ENCODE assay signal across 27 cellular contexts in the genomic region with DNA sequence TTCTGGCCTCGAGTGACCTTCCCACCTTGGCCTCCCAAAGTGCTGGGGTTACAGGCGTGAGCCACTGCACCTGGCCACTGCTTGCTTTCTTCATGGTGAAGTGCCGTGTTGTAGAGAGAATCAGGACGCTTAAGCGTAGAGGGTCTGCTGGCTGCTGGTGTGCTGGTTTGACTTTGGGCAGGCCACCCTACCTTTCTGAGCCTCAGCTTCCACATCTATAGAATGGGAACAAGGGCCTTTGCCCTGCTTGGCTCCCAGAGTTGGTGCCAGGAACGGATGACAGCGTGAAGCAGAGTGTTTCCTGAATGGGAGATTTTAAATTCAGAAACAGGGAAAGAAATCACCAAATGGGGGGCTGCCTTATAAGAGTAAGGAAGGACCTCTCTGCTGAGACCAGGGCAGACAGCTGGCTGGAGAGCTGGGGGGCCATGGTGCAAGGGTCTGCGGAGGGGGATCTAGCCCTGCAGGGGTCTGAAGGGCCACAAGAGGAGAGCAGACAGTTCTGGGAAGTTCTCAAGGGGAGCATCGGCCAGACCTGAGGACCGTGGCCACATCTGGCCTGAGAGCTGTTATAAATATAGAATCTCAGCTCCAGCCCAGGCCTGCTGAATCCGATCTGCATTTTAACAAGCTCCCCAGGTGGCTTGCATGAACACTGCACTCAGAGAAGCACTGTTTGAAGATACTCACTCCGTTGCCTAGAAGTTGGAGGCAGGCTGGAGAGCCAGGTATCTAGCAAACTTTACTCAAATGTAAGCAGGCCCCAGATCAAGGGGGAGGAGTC.
A peak's percentile ranks its signal among the peaks of the same experiment; 100 is the strongest.
DNase-seq lines count a peak whose midpoint lies in the region; ATAC-seq, FAIRE-seq and TF ChIP-seq lines count a peak whose summit lies in the region.
"Had no signal": no experiment of that assay in that cellular context is flagged by ENCODE, and none has a peak within 500 bp of the region (broad histone marks: within the 10 kb centered on the region; RNA-seq: fewer than 3 reads in every experiment).

No MANE protein-coding gene starts in this region.

- H3K4me1 Mint-ChIP-seq in mesothelial cell of epicardium, result peaks cover 34% of the 10 kb centered on the region

- H2BK120ac ChIP-seq in H1 (replicated peaks; ENCODE audit: low read depth, low read length), result no peak overlapping the region

- no peak overlapping the region for H3K27ac ChIP-seq in GM12878 (ENCODE audit: control insufficient read depth, insufficient read depth)
- H3K27ac ChIP-seq in H1 (ENCODE audit: low read depth, low read length), result no peak overlapping the region
- H3K27ac ChIP-seq in substantia nigra (ENCODE audit: low read depth, low read length, poor library complexity, severe bottlenecking), result peak overlapping the region; percentile 55

- no TSS peak for BruUV-seq in GM12878 (replicated peaks; lab: Mats Ljungman, UMichigan)

- H3K14ac ChIP-seq in H1 (ENCODE audit: insufficient read length), result no peak overlapping the region

- no peaks in the 10 kb centered on the region for H3K9me3 Mint-ChIP-seq in mesothelial cell of epicardium
- H3K9me3 Mint-ChIP-seq: activated naive CD8-positive, alpha-beta T cell treated with anti-CD3 and anti-CD28 coated beads for 36 hours; stimulated activated naive CD8-positive, alpha-beta T cell treated with anti-CD3 and anti-CD28 coated beads, Interleukin-15, amount 100 ng/mL, for 72 hours; T-helper 1 cell treated with Interleukin-12 subunit alpha and Interleukin-12 subunit beta and Interleukin-4 antibody, amounts not matched to agents 30 μg/mL and 1 μg/mL, for 36 hours had no signal

- no peak overlapping the region for H3K4me3 ChIP-seq in GM12878
- H3K4me3 ChIP-seq in H1 (ENCODE audit: extremely low read depth in 1 of 4, insufficient read depth in 2 of 4, low read depth in 3 of 4, low read length in 4 of 4), result no peak overlapping the region
- H3K4me3 ChIP-seq: lung, skin epidermis had no signal

- no peaks in the 10 kb centered on the region for H3K79me1 ChIP-seq in H1 (ENCODE audit: low read depth, low read length)

- no peak overlapping the region for H3K23ac ChIP-seq in H1 (ENCODE audit: insufficient read length)

- peak; percentile 13; the same call in 2 of the 3 replicates for ATAC-seq in GM12878
- ATAC-seq: stimulated activated naive CD8-positive, alpha-beta T cell treated with anti-CD3 and anti-CD28 coated beads, Interleukin-15, amount 100 ng/mL, for 72 hours had no signal

- peaks cover 8% of the 10 kb centered on the region for H3K36me3 Mint-ChIP-seq in mesothelial cell of epicardium
- H3K36me3 Mint-ChIP-seq: activated naive CD8-positive, alpha-beta T cell treated with anti-CD3 and anti-CD28 coated beads for 36 hours had no signal

- TF ChIP-seq RAD21 in GM12878 (IDR thresholded peaks at IDR 0.05; ENCODE audit: insufficient read depth, low read depth, low read length), result no peak
- TF ChIP-seq RAD21 in H1 (IDR thresholded peaks at IDR 0.05 in 1 of 2, conservative IDR thresholded peaks at IDR 0.05 in 1 of 2; ENCODE audit: low read depth in 2 of 2, low read length in 2 of 2), result no peak

- H3K9ac ChIP-seq in GM12878 (ENCODE audit: control insufficient read depth, insufficient read depth, low read length) (no peak overlapping the region), H1 (replicated peaks in 1 of 4; ENCODE audit: extremely low read depth in 1 of 4, low read depth in 3 of 4, low read length in 3 of 4) (no peak overlapping the region)

- FAIRE-seq in GM12878 (lab: Jason Lieb, UNC) (no peak), H1 (lab: Jason Lieb, UNC) (no peak), frontal cortex (lab: Jason Lieb, UNC) (no peak)
- FAIRE-seq: GM12891 had no signal

- no peak overlapping the region for H2AK5ac ChIP-seq in H1 (ENCODE audit: low read depth, low read length)

- H4K5ac ChIP-seq in H1 (ENCODE audit: insufficient read length, low read depth, low read length), result no peak overlapping the region

- H3K79me2 ChIP-seq in GM12878 (ENCODE audit: control insufficient read depth, insufficient read depth, low read length) (no peaks in the 10 kb centered on the region), H1 (ENCODE audit: control insufficient read depth in 1 of 2, insufficient read depth in 2 of 2, low read length in 2 of 2) (no peaks in the 10 kb centered on the region)

- no peaks in the 10 kb centered on the region for H3K36me3 ChIP-seq in GM12878 (ENCODE audit: control insufficient read depth in 2 of 2, insufficient read depth in 2 of 2, low read length in 1 of 2)
- H3K36me3 ChIP-seq in H1 (ENCODE audit: control insufficient read depth in 2 of 4, insufficient read depth in 4 of 4, low read length in 3 of 4), result no peaks in the 10 kb centered on the region

- H4K91ac ChIP-seq in H1 (replicated peaks; ENCODE audit: insufficient read length, low read length), result no peak overlapping the region

- TF ChIP-seq POLR2A in GM12878 (IDR thresholded peaks at IDR 0.05; ENCODE audit: low read depth, low read length) (no peak), H1 (IDR thresholded peaks at IDR 0.05; ENCODE audit: control extremely low read depth in 1 of 2, low read depth in 2 of 2, low read length in 2 of 2) (no peak)

- CTCF ChIA-PET in GM12878 (lab: Yijun Ruan, JAX) (interaction anchor here (0.9 to 3.3 kb wide), 3 partner anchors 56 to 197 kb away, joined by 3 to 14 read pairs (median 5); no protein-coding TSS in a partner anchor), H1 (lab: Charles Lee; ENCODE audit: partially characterized antibody) (interaction anchor here (0.6 to 11.1 kb wide), 21 partner anchors 8 to 197 kb away, joined by 3 to 100 read pairs (median 4); no protein-coding TSS in a partner anchor)

- H3K4me1 ChIP-seq in GM12878 (ENCODE audit: control insufficient read depth, insufficient read depth, low read length) (peaks cover 3% of the 10 kb centered on the region; the same call in 1 of the 2 replicates), H1 (replicated peaks in 1 of 4; ENCODE audit: control insufficient read depth in 3 of 4, insufficient read depth in 4 of 4, low read length in 3 of 4) (peaks cover 4 to 18% (median 7%) of the 10 kb centered on the region in 4 experiments; a peak in 6 of 7 replicates)

- H4K8ac ChIP-seq in H1 (ENCODE audit: extremely low read depth, insufficient read depth, low read length), result no peak overlapping the region

- no peak overlapping the region for H3K4me2 ChIP-seq in GM12878 (ENCODE audit: control insufficient read depth, insufficient read depth)
- H3K4me2 ChIP-seq in H1 (ENCODE audit: insufficient read depth in 1 of 2, low read depth in 2 of 2, low read length in 2 of 2), result no peak overlapping the region

- no peaks in the 10 kb centered on the region for H3K23me2 ChIP-seq in H1 (ENCODE audit: low read depth, low read length)

- H4K20me1 ChIP-seq in GM12878 (ENCODE audit: control insufficient read depth, insufficient read depth) (no peaks in the 10 kb centered on the region), H1 (replicated peaks in 1 of 2; ENCODE audit: control insufficient read depth in 1 of 2, insufficient read depth in 2 of 2, low read length in 2 of 2) (no peaks in the 10 kb centered on the region)

- no peak overlapping the region for H2BK5ac ChIP-seq in H1 (ENCODE audit: low read depth, low read length)

- no peaks in the 10 kb centered on the region for H3K27me3 Mint-ChIP-seq in mesothelial cell of epicardium (ENCODE audit: low read depth)
- H3K27me3 Mint-ChIP-seq: activated naive CD8-positive, alpha-beta T cell treated with anti-CD3 and anti-CD28 coated beads for 36 hours; stimulated activated naive CD8-positive, alpha-beta T cell treated with anti-CD3 and anti-CD28 coated beads, Interleukin-15, amount 100 ng/mL, for 72 hours had no signal

- in situ Hi-C loops in GM12878 (cut with MboI), result no loop called here

- H2AFZ ChIP-seq in GM12878 (ENCODE audit: control insufficient read depth, low read depth, low read length), result no peak overlapping the region
- H2AFZ ChIP-seq in H1 (ENCODE audit: low read length), result no peak overlapping the region

- TF ChIP-seq CTCF in GM12878 (IDR thresholded peaks at IDR 0.05 in 2 of 3, conservative IDR thresholded peaks at IDR 0.05 in 1 of 3; ENCODE audit: control insufficient read depth in 2 of 3, extremely low read depth in 1 of 3, insufficient read depth in 1 of 3, low read depth in 3 of 3, low read length in 3 of 3) (no peak), H1 (IDR thresholded peaks at IDR 0.05; ENCODE audit: control extremely low read depth in 1 of 3, insufficient read depth in 1 of 3, low read depth in 1 of 3, low read length in 3 of 3) (no peak), mesothelial cell of epicardium (IDR thresholded peaks at IDR 0.05; ENCODE audit: unreplicated experiment) (no peak)

- H3K4me3 Mint-ChIP-seq in mesothelial cell of epicardium, result no peak overlapping the region
- H3K4me3 Mint-ChIP-seq: activated CD8-positive, alpha-beta T cell treated with anti-CD3 and anti-CD28 coated beads, Interleukin-2, amount 10 ng/mL, durations not matched to agents 7 days and 5 days; activated naive CD8-positive, alpha-beta T cell treated with anti-CD3 and anti-CD28 coated beads for 36 hours; stimulated activated naive CD8-positive, alpha-beta T cell treated with anti-CD3 and anti-CD28 coated beads, Interleukin-15, amount 100 ng/mL, for 72 hours; T-helper 1 cell treated with Interleukin-12 subunit alpha and Interleukin-12 subunit beta and Interleukin-4 antibody, amounts not matched to agents 30 μg/mL and 1 μg/mL, for 36 hours had no signal

- no peak overlapping the region for H3K56ac ChIP-seq in H1 (replicated peaks; ENCODE audit: insufficient read length, low read depth, low read length)

- DNase-seq in GM12878 (ENCODE audit: low read depth, low spot score) (no peak), H1 (ENCODE audit: low read depth in 1 of 2, low spot score in 2 of 2) (no peak), mesothelial cell of epicardium (ENCODE audit: low spot score in 2 of 2, unreplicated experiment in 2 of 2) (no peak), substantia nigra (lab: John Stamatoyannopoulos, UW) (no peak), iPS-NIHi11 (ENCODE audit: low spot score) (no peak), frontal cortex (ENCODE audit: low spot score in 2 of 2) (no peak)
- no peak for DNase-seq in stimulated activated CD4-positive, alpha-beta T cell treated with anti-CD3 and anti-CD28 coated beads, Interleukin-1b, Interleukin-23, amount 100 ng/mL, for 48 hours
- DNase-seq: activated CD4-positive, alpha-beta T cell treated with anti-CD3 and anti-CD28 coated beads for 1 hour; activated CD8-positive, alpha-beta T cell treated with anti-CD3 and anti-CD28 coated beads, Interleukin-2, amount 10 ng/mL, durations not matched to agents 7 days and 5 days; activated effector memory CD4-positive, alpha-beta T cell treated with anti-CD3 and anti-CD28 coated beads, Interleukin-2, amount 50 U/mL, for 16 hours; activated naive CD8-positive, alpha-beta T cell treated with anti-CD3 and anti-CD28 coated beads for 36 hours; aorta; EL; glutamatergic neuron; Kasumi-1; NCI-H146; NCI-H2107; NCI-H446; NCI-H82; RPMI8226; stimulated activated naive CD8-positive, alpha-beta T cell treated with anti-CD3 and anti-CD28 coated beads, Interleukin-15, amount 100 ng/mL, for 72 hours; trophoblast cell had no signal

- intact Hi-C loops in GM12878 (cut with micrococcal nuclease; ENCODE audit: unreplicated experiment), result no loop called here

- TF ChIP-seq EP300 in GM12878 (IDR thresholded peaks at IDR 0.05; ENCODE audit: borderline replicate concordance in 1 of 2, control insufficient read depth in 1 of 2, low read depth in 2 of 2, low read length in 2 of 2), result no peak
- TF ChIP-seq EP300 in H1 (IDR thresholded peaks at IDR 0.05; ENCODE audit: borderline replicate concordance in 1 of 2, low read depth in 2 of 2, low read length in 2 of 2), result no peak

- RAD21 ChIA-PET in GM12878 (lab: Charles Lee; ENCODE audit: unreplicated experiment), result interaction anchor here (1.2 kb wide), 2 partner anchors 21 to 137 kb away, joined by 3 to 4 read pairs; no protein-coding TSS in a partner anchor

- H2BK20ac ChIP-seq in H1 (ENCODE audit: low read length), result no peak overlapping the region

- H2BK15ac ChIP-seq in H1 (ENCODE audit: low read length), result no peak overlapping the region

- H3K4ac ChIP-seq in H1 (replicated peaks; ENCODE audit: insufficient read length, low read depth, low read length), result no peak overlapping the region

- peak overlapping the region; percentile 66 for H3K27ac Mint-ChIP-seq in mesothelial cell of epicardium
- H3K27ac Mint-ChIP-seq: activated CD8-positive, alpha-beta T cell treated with anti-CD3 and anti-CD28 coated beads, Interleukin-2, amount 10 ng/mL, durations not matched to agents 7 days and 5 days; activated naive CD8-positive, alpha-beta T cell treated with anti-CD3 and anti-CD28 coated beads for 36 hours; progenitor cell of endocrine pancreas; T-helper 1 cell treated with Interleukin-12 subunit alpha and Interleukin-12 subunit beta and Interleukin-4 antibody, amounts not matched to agents 30 μg/mL and 1 μg/mL, for 36 hours had no signal

- POLR2A ChIA-PET in GM12878 (lab: Charles Lee) (no interaction called here), H1 (lab: Charles Lee; ENCODE audit: partially characterized antibody) (interaction anchor here (1.0 kb wide), 1 partner anchor 33 kb away, joined by 3 read pairs; no protein-coding TSS in a partner anchor)

- no peaks in the 10 kb centered on the region for H3K9me3 ChIP-seq in GM12878 (replicated peaks; ENCODE audit: control insufficient read depth, insufficient read depth, low read length)
- no peaks in the 10 kb centered on the region for H3K9me3 ChIP-seq in H1 (ENCODE audit: insufficient read depth in 2 of 2, low read depth in 1 of 2, low read length in 1 of 2)

- no peak overlapping the region for H3K18ac ChIP-seq in H1 (ENCODE audit: extremely low read depth, low read length)

- no peaks in the 10 kb centered on the region; a peak in 1 of 4 replicates for H3K27me3 ChIP-seq in GM12878 (replicated peaks in 1 of 2; ENCODE audit: control insufficient read depth in 2 of 2, insufficient read depth in 2 of 2, low read length in 1 of 2)
- peaks cover 0 to 1% (median 0%) of the 10 kb centered on the region in 4 experiments; a peak in 1 of 7 replicates for H3K27me3 ChIP-seq in H1 (replicated peaks in 1 of 4; ENCODE audit: control insufficient read depth in 3 of 4, extremely low read depth in 1 of 4, insufficient read depth in 3 of 4, low read length in 3 of 4)

- H2BK12ac ChIP-seq in H1 (ENCODE audit: low read depth, low read length), result no peak overlapping the region

- WGBS in GM12878 (ENCODE audit: insufficient coverage, insufficient replicate concordance, low lambda C conversion rate, missing lambda C conversion rate), result 49% methylated on average over 12 of the region's 12 CpGs
- WGBS in H1 (ENCODE audit: extremely low coverage in 1 of 2, insufficient coverage in 1 of 2, insufficient read length in 1 of 2, insufficient replicate concordance in 2 of 2, low coverage in 1 of 2, low lambda C conversion rate in 2 of 2, missing lambda C conversion rate in 1 of 2), 2 experiments, result 88% methylated on average over 12 of the region's 12 CpGs; no CpG with 5 or more reads in 1 of the 2 experiments

- SMC1A ChIA-PET in GM12878 (lab: Charles Lee; ENCODE audit: uncharacterized antibody, unreplicated experiment), result interaction anchor here (1.4 kb wide), 2 partner anchors 16 to 58 kb away, joined by 3 to 4 read pairs; no protein-coding TSS in a partner anchor

Comparison
In these comparisons a context has a peak if more than half of its experiments do, and no peak if none do; other contexts are left out.
1. Of the 37 proteins assayed by ChIP-seq in both GM12878 and H1: peak only in GM12878: none; only in H1: KDM1A; in both: none; in neither: 36.